Comparison of ENCODE assay signal across 33 cellular contexts in the genomic region with DNA sequence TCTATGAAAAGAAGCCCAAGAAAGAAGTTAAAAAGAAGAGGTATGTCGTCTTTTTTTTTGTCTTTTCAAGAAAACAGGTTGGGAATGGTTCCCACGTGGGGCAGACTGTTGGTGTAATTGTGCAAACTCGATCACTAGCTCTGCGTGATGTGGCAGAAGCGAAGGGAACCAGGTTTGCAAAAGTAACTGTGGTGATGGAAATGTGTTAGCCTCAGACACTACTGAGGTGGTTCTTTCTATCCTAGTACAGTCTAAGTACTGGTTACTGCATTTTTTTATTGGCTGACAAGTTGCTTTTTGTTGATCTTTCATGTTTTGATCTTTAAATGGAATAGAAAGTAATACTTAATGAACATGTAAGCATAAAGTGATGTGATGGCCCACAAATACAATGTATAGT. TPM values are rescaled to one million over a fixed set of nuclear protein-coding genes. Genes with fewer than 3 reads are reported as not detected.
A peak's percentile ranks its signal among the peaks of the same experiment; 100 is the strongest.
DNase-seq lines count a peak whose midpoint lies in the region; ATAC-seq, FAIRE-seq and TF ChIP-seq lines count a peak whose summit lies in the region.
"Had no signal": no experiment of that assay in that cellular context is flagged by ENCODE, and none has a peak within 500 bp of the region (broad histone marks: within the 10 kb centered on the region; RNA-seq: fewer than 3 reads in every experiment).

No MANE protein-coding gene starts in this region.

- no peak for ATAC-seq in stimulated activated naive CD8-positive, alpha-beta T cell treated with anti-CD3 and anti-CD28 coated beads, Interleukin-15, Interleukin-2, amounts not matched to agents 100 U/mL and 50 U/mL, for 24 hours
- ATAC-seq in GM21423 (IDR thresholded peaks at IDR 0.05; ENCODE audit: unreplicated experiment): no peak
- no peak for ATAC-seq in upper lobe of right lung
- ATAC-seq: activated CD4-positive, CD25-positive, alpha-beta regulatory T cell treated with anti-CD3 and anti-CD28 coated beads, Interleukin-2, amount 50 U/mL, for 24 hours; gastroesophageal sphincter; left colon; PC-3; right cardiac atrium had no signal

- no peak overlapping the region for H3K4me2 ChIP-seq in endothelial cell of umbilical vein (ENCODE audit: insufficient read depth, low read length)
- H3K4me2 ChIP-seq: hepatocyte had no signal

- TF ChIP-seq CTCF in endothelial cell of umbilical vein (IDR thresholded peaks at IDR 0.05; ENCODE audit: extremely low read depth in 1 of 2, insufficient read depth in 1 of 2, low read depth in 1 of 2, low read length in 2 of 2) (no peak), upper lobe of right lung (IDR thresholded peaks at IDR 0.05) (no peak)

- H3K4me3 ChIP-seq in endothelial cell of umbilical vein (replicated peaks in 1 of 3; ENCODE audit: insufficient read depth in 1 of 3, low read depth in 1 of 3, low read length in 3 of 3) (no peak overlapping the region), upper lobe of right lung (no peak overlapping the region)
- H3K4me3 ChIP-seq: breast epithelium, gastroesophageal sphincter, hepatocyte, SK-N-MC, tibial nerve had no signal

- no peak for FAIRE-seq in endothelial cell of umbilical vein (lab: Jason Lieb, UNC)
- FAIRE-seq: GM12891 had no signal

- H3K9me1 ChIP-seq in endothelial cell of umbilical vein (replicated peaks; ENCODE audit: control insufficient read depth, extremely low read depth, insufficient read depth, low read length): no peaks in the 10 kb centered on the region

- CTCF ChIA-PET in endothelial cell of umbilical vein (lab: Charles Lee): interaction anchor here (1.4 kb wide), 1 partner anchor 9 kb away, joined by 3 read pairs; no protein-coding TSS in a partner anchor

- peaks cover 20 to 56% of the 10 kb centered on the region in 2 experiments for H3K36me3 ChIP-seq in endothelial cell of umbilical vein (ENCODE audit: control insufficient read depth in 2 of 2, extremely low read depth in 1 of 2, insufficient read depth in 2 of 2, low read length in 2 of 2)
- peaks cover 88% of the 10 kb centered on the region for H3K36me3 ChIP-seq in upper lobe of right lung

- H3K27me3 Mint-ChIP-seq in stimulated activated naive CD8-positive, alpha-beta T cell treated with anti-CD3 and anti-CD28 coated beads, Interleukin-15, Interleukin-2, amounts not matched to agents 100 ng/mL and 50 ng/mL, for 24 hours: no peaks in the 10 kb centered on the region
- H3K27me3 Mint-ChIP-seq: memory B cell had no signal

- DNase-seq in stimulated activated naive CD8-positive, alpha-beta T cell treated with anti-CD3 and anti-CD28 coated beads, Interleukin-15, Interleukin-2, amounts not matched to agents 100 U/mL and 50 U/mL, for 24 hours: no peak
- DNase-seq in activated CD8-positive, alpha-beta memory T cell treated with anti-CD3 and anti-CD28 coated beads, Interleukin-2, amount 50 U/mL, for 48 hours: peak; percentile 47
- DNase-seq in endothelial cell of umbilical vein (ENCODE audit: low read depth, low spot score) (no peak), NOMO-1 treated with DMSO at 0.1 percent for 48 hours (lab: John Stamatoyannopoulos, UW; ENCODE audit: unreplicated experiment) (no peak), upper lobe of right lung (no peak)
- no peak for DNase-seq in stimulated activated CD4-positive, alpha-beta T cell treated with anti-CD3 and anti-CD28 coated beads, Interleukin-4, amount 100 ng/mL, for 4 hours
- DNase-seq: activated CD4-positive, alpha-beta T cell treated with anti-CD3 and anti-CD28 coated beads, Interleukin-2, amount 50 U/mL, for 48 hours; amygdala; DMS153; H7; Kasumi-1; left colon; NCI-H1436; NCI-H2081; NCI-H2227 treated with DMSO at 0.1 percent for 48 hours; NCI-H526 treated with DMSO at 0.1 percent for 48 hours; NK-92 treated with Interleukin-12 subunit alpha and Interleukin-12 subunit beta, amount 100 ng/mL, for 24 hours; PC-3; posterior cingulate gyrus; right cardiac atrium; stimulated activated CD4-positive, alpha-beta T cell treated with anti-CD3 and anti-CD28 coated beads, Interleukin-1b, Interleukin-23, amount 100 ng/mL, for 48 hours; T-helper 1 cell had no signal

- peaks cover 14% of the 10 kb centered on the region for H4K20me1 ChIP-seq in endothelial cell of umbilical vein (replicated peaks; ENCODE audit: control insufficient read depth, extremely low read depth, insufficient read depth, low read length)

- H3K27ac Mint-ChIP-seq in stimulated activated naive CD8-positive, alpha-beta T cell treated with anti-CD3 and anti-CD28 coated beads, Interleukin-15, Interleukin-2, amounts not matched to agents 100 ng/mL and 50 ng/mL, for 24 hours: peak overlapping the region; percentile 41

- peaks cover 4% of the 10 kb centered on the region for H3K4me1 ChIP-seq in endothelial cell of umbilical vein (ENCODE audit: control insufficient read depth, extremely low read depth, insufficient read depth, low read length)
- H3K4me1 ChIP-seq in upper lobe of right lung: peaks cover 8% of the 10 kb centered on the region

- no peak overlapping the region for H2AFZ ChIP-seq in endothelial cell of umbilical vein (ENCODE audit: low read depth, low read length)
- H2AFZ ChIP-seq: hepatocyte had no signal

- peak; percentile 17 for TF ChIP-seq POLR2A in endothelial cell of umbilical vein (IDR thresholded peaks at IDR 0.05; ENCODE audit: low read depth, low read length)

- H3K36me3 Mint-ChIP-seq in stimulated activated naive CD8-positive, alpha-beta T cell treated with anti-CD3 and anti-CD28 coated beads, Interleukin-15, Interleukin-2, amounts not matched to agents 100 ng/mL and 50 ng/mL, for 24 hours (ENCODE audit: low read depth): peaks cover 89% of the 10 kb centered on the region

- no TSS peak for BruUV-seq in endothelial cell of umbilical vein (replicated peaks; lab: Mats Ljungman, UMichigan)

- intact Hi-C loops in endothelial cell of umbilical vein (cut with micrococcal nuclease) (no loop called here), upper lobe of right lung (cut with DNase I) (no loop called here)

- H3K4me1 Mint-ChIP-seq in stimulated activated naive CD8-positive, alpha-beta T cell treated with anti-CD3 and anti-CD28 coated beads, Interleukin-15, Interleukin-2, amounts not matched to agents 100 ng/mL and 50 ng/mL, for 24 hours (ENCODE audit: low read depth): peaks cover 55% of the 10 kb centered on the region

- H3K27me3 ChIP-seq in endothelial cell of umbilical vein (ENCODE audit: control insufficient read depth in 2 of 2, insufficient read depth in 2 of 2, low read length in 2 of 2) (no peaks in the 10 kb centered on the region), upper lobe of right lung (no peaks in the 10 kb centered on the region)
- H3K27me3 ChIP-seq: breast epithelium, gastroesophageal sphincter, hepatocyte, neutrophil, tibial nerve had no signal

- dilution Hi-C loops in endothelial cell of umbilical vein (cut with MboI; ENCODE audit: extremely low pct_ligation_motif_present, low sequenced_read_pairs): no loop called here

- H3K4me3 Mint-ChIP-seq in stimulated activated naive CD8-positive, alpha-beta T cell treated with anti-CD3 and anti-CD28 coated beads, Interleukin-15, Interleukin-2, amounts not matched to agents 100 ng/mL and 50 ng/mL, for 24 hours: peak overlapping the region; percentile 48
- H3K4me3 Mint-ChIP-seq: memory B cell had no signal

- POLR2A ChIA-PET in endothelial cell of umbilical vein (lab: Charles Lee): interaction anchor here (0.7 to 1.6 kb wide), 2 partner anchors 9 to 1890 kb away, joined by 4 to 6 read pairs; no protein-coding TSS in a partner anchor

- peaks cover 51% of the 10 kb centered on the region for H3K79me2 ChIP-seq in endothelial cell of umbilical vein (ENCODE audit: control insufficient read depth, insufficient read depth, low read length)

- H3K27ac ChIP-seq in endothelial cell of umbilical vein (ENCODE audit: insufficient read depth, low read depth, low read length) (no peak overlapping the region), upper lobe of right lung (no peak overlapping the region)
- H3K27ac ChIP-seq: breast epithelium, hepatocyte, neutrophil, SK-N-MC, tibial nerve had no signal

- H3K9ac ChIP-seq in endothelial cell of umbilical vein (replicated peaks; ENCODE audit: extremely low read depth, insufficient read depth, low read length): no peak overlapping the region

- no peaks in the 10 kb centered on the region for H3K9me3 Mint-ChIP-seq in stimulated activated naive CD8-positive, alpha-beta T cell treated with anti-CD3 and anti-CD28 coated beads, Interleukin-15, Interleukin-2, amounts not matched to agents 100 ng/mL and 50 ng/mL, for 24 hours
- H3K9me3 Mint-ChIP-seq: memory B cell had no signal

- no peaks in the 10 kb centered on the region for H3K9me3 ChIP-seq in endothelial cell of umbilical vein (replicated peaks; ENCODE audit: control insufficient read depth, insufficient read depth, low read length)
- H3K9me3 ChIP-seq in upper lobe of right lung: no peaks in the 10 kb centered on the region
- H3K9me3 ChIP-seq: breast epithelium, gastroesophageal sphincter, neutrophil, tibial nerve had no signal

TF ChIP-seq in endothelial cell of umbilical vein, 7 proteins besides CTCF, POLR2A, EP300 and RAD21:
- TF ChIP-seq, protein P1, sequence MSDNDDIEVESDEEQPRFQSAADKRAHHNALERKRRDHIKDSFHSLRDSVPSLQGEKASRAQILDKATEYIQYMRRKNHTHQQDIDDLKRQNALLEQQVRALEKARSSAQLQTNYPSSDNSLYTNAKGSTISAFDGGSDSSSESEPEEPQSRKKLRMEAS (IDR thresholded peaks at IDR 0.05; ENCODE audit: insufficient read depth, insufficient read length): no peak
- TF ChIP-seq EZH2 (IDR thresholded peaks at IDR 0.05; ENCODE audit: borderline replicate concordance, low read depth, low read length, severe bottlenecking): no peak

RNA-seq across cellular contexts. Expression of a gene that starts 8.8 kb away (rescaled TPM):
- 1,109 and 1,117 TPM in 2 replicates for total RNA-seq in endothelial cell of umbilical vein
- 1,101 and 1,237 TPM in 2 replicates for polyA plus RNA-seq in endothelial cell of umbilical vein
- 1,767 and 1,879 TPM in 2 replicates for polyA plus RNA-seq in endothelial cell of umbilical vein (2011; cell fraction: cytosol; rRNA removed)
- 564 and 678 TPM in 2 replicates for polyA plus RNA-seq in endothelial cell of umbilical vein (2011; cell fraction: nucleus; rRNA removed)
- 2,190 and 2,506 TPM in 2 replicates for polyA plus RNA-seq in endothelial cell of umbilical vein (2012)
- polyA minus RNA-seq in endothelial cell of umbilical vein: 892 and 930 TPM in 2 replicates
- 601 TPM for polyA minus RNA-seq in endothelial cell of umbilical vein (2011; cell fraction: cytosol; rRNA and poly(A)+ RNA removed)
- 161 and 212 TPM in 2 replicates for polyA minus RNA-seq in endothelial cell of umbilical vein (2011; cell fraction: nucleus; rRNA and poly(A)+ RNA removed)
- 711 TPM for total RNA-seq in upper lobe of right lung

RNA-seq across cellular contexts. Expression of a gene that starts 55.7 kb away (rescaled TPM):
- total RNA-seq in endothelial cell of umbilical vein (26.2 and 34.4 TPM in 2 replicates), upper lobe of right lung (43.7 TPM)
- polyA plus RNA-seq in endothelial cell of umbilical vein: 5.0 TPM in 2 replicates
- 7.5 and 7.7 TPM in 2 replicates for polyA plus RNA-seq in endothelial cell of umbilical vein (2011; cell fraction: cytosol; rRNA removed)
- 8.2 and 11.2 TPM in 2 replicates for polyA plus RNA-seq in endothelial cell of umbilical vein (2011; cell fraction: nucleus; rRNA removed)
- polyA plus RNA-seq in endothelial cell of umbilical vein (2012): 8.0 and 11.0 TPM in 2 replicates
- polyA minus RNA-seq in endothelial cell of umbilical vein: 14.8 and 23.3 TPM in 2 replicates
- 15.6 TPM for polyA minus RNA-seq in endothelial cell of umbilical vein (2011; cell fraction: cytosol; rRNA and poly(A)+ RNA removed)
- polyA minus RNA-seq in endothelial cell of umbilical vein (2011; cell fraction: nucleus; rRNA and poly(A)+ RNA removed): 30.0 and 35.6 TPM in 2 replicates
